Comparison of ENCODE assay signal across 2 cellular contexts in genomic region chr2:120513776-120514357, GRCh38.
A peak's percentile ranks its signal among the peaks of the same experiment; 100 is the strongest.
TF ChIP-seq lines count a peak whose summit lies in the region.

No MANE protein-coding gene starts in this region.

TF ChIP-seq in A549, 52 proteins besides CTCF, POLR2A, EP300 and RAD21 (continued from another document):
- no peak for TF ChIP-seq RNF2 (IDR thresholded peaks at IDR 0.05; ENCODE audit: borderline replicate concordance, low read depth)
- TF ChIP-seq TFCP2L1 (CRISPR knock-in tag; IDR thresholded peaks at IDR 0.05): no peak
- TF ChIP-seq ZFP36 (IDR thresholded peaks at IDR 0.05; ENCODE audit: borderline replicate concordance, partially characterized antibody): peak; percentile 83
- no peak for TF ChIP-seq CBX8 (IDR thresholded peaks at IDR 0.05)
- no peak for TF ChIP-seq TP53 (CRISPR knock-in tag; IDR thresholded peaks at IDR 0.05)

TF ChIP-seq in HepG2, 621 proteins besides CTCF, POLR2A, EP300 and RAD21:
- TF ChIP-seq ZFP36 (IDR thresholded peaks at IDR 0.05; ENCODE audit: borderline replicate concordance, low read depth, low read length, partially characterized antibody): peak; percentile 85
- no peak for TF ChIP-seq ZNF292 (CRISPR knock-in tag; IDR thresholded peaks at IDR 0.05; ENCODE audit: borderline replicate concordance, low read depth)
- TF ChIP-seq ZKSCAN1 (IDR thresholded peaks at IDR 0.05; ENCODE audit: low read length): 0 out of 2 replicates have a peak, but pooled peaks have one; percentile 24
